Comparison of ENCODE assay signal across 16 cellular contexts in the genomic region with DNA sequence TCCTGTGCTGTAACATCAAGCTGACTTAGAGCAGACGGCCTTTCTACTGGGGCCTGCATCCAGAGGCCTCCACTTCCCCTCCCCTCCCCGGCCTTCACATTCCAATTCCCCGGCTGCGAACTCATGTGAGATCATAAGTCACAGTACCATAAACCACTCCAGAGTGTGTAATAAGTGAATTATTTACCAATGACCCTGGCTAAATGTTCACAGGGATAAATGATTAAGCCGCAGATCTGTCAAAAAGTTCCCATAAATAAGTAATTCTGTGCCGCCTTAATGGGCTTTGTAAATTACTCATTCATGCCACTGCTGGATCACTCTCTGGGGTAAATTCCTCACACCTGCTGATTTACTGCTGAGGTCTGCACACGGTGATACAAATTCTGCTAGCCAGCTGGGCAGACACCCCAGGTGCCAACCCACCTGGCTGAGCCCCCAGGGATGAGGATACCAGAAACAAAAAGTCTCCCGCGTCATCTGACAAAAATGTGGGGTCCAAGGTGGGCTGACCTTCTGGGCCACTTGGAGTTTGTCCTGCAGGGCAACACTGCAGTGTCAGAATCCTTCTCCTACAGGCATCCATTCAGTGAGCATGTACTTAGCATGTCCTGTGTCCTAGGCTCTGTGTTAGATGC. TPM values are rescaled to one million over a fixed set of nuclear protein-coding genes. Genes with fewer than 3 reads are reported as not detected.
DNase-seq lines count a peak whose midpoint lies in the region; ATAC-seq and TF ChIP-seq lines count a peak whose summit lies in the region.
"Had no signal": no experiment of that assay in that cellular context is flagged by ENCODE, and none has a peak within 500 bp of the region (broad histone marks: within the 10 kb centered on the region; RNA-seq: fewer than 3 reads in every experiment).

No MANE protein-coding gene starts in this region.

- no peaks in the 10 kb centered on the region for H3K36me3 ChIP-seq in brain microvascular endothelial cell (replicated peaks)
- H3K36me3 ChIP-seq in upper lobe of right lung = no peaks in the 10 kb centered on the region
- H3K36me3 ChIP-seq: SJCRH30 had no signal

- H3K27me3 ChIP-seq in brain microvascular endothelial cell (replicated peaks) = no peaks in the 10 kb centered on the region
- H3K27me3 ChIP-seq in upper lobe of right lung = no peaks in the 10 kb centered on the region
- H3K27me3 ChIP-seq: SJCRH30 had no signal

- H3K27ac ChIP-seq in brain microvascular endothelial cell (no peak overlapping the region), upper lobe of right lung (no peak overlapping the region)
- H3K27ac ChIP-seq: SJCRH30 had no signal

- in situ Hi-C loops in brain microvascular endothelial cell (cut with HindIII; ENCODE audit: low pct_ligation_motif_present, low sequenced_read_pairs) = loop anchor here (25.0 kb wide), 2 partner anchors 146 to 1071 kb away; no protein-coding TSS in a partner anchor

- TF ChIP-seq CTCF in brain microvascular endothelial cell (IDR thresholded peaks at IDR 0.05; ENCODE audit: low read depth, low read length, missing control alignments) (no peak), upper lobe of right lung (IDR thresholded peaks at IDR 0.05) (no peak)

- no peaks in the 10 kb centered on the region for H3K4me1 ChIP-seq in upper lobe of right lung
- H3K4me1 ChIP-seq: SJCRH30 had no signal

- no peak overlapping the region for H3K4me3 ChIP-seq in brain microvascular endothelial cell (ENCODE audit: low read depth, low read length)
- H3K4me3 ChIP-seq in upper lobe of right lung = no peak overlapping the region
- H3K4me3 ChIP-seq: SJCRH30 had no signal

- ATAC-seq in left lobe of liver (peak; percentile 82), upper lobe of right lung (peak; percentile 33)
- ATAC-seq: esophagus mucosa; stimulated activated memory B cell treated with anti-CD40 and anti-IgM and Interleukin-4, amounts not matched to agents 10 μg/mL and 1 μg/mL and 100 μg/mL, for 72 hours had no signal

- DNase-seq in HCEC 1CT = peak; percentile 88
- DNase-seq in brain microvascular endothelial cell = peak; percentile 41
- peak; percentile 60 for DNase-seq in left lobe of liver (ENCODE audit: low spot score)
- DNase-seq in upper lobe of right lung = no peak
- no peak for DNase-seq in OCI-M2 (lab: John Stamatoyannopoulos, UW; ENCODE audit: unreplicated experiment)
- DNase-seq in NCI-H146 treated with DMSO at 0.1 percent for 48 hours (lab: John Stamatoyannopoulos, UW; ENCODE audit: unreplicated experiment) = no peak
- no peak for DNase-seq in NCI-H1930 (lab: John Stamatoyannopoulos, UW)
- DNase-seq: activated CD4-positive, CD25-positive, alpha-beta regulatory T cell; DMS79 treated with DMSO at 0.1 percent for 48 hours; immature natural killer cell; NCI-H1092; NCI-H526; nucleus accumbens; SJCRH30 had no signal

- H3K9me3 ChIP-seq in upper lobe of right lung = no peaks in the 10 kb centered on the region
- H3K9me3 ChIP-seq: SJCRH30 had no signal

- intact Hi-C loops in upper lobe of right lung (cut with DNase I) = no loop called here

RNA-seq across cellular contexts. Expression of gene KIRREL1, which starts 27.3 kb away (rescaled TPM):
- 2.2 TPM for total RNA-seq in left lobe of liver
- 40.8 TPM for total RNA-seq in upper lobe of right lung

Comparison
In these comparisons a context has a peak if more than half of its experiments do, and no peak if none do; other contexts are left out.
1. DNase-seq: peak in HCEC 1CT (single experiment), brain microvascular endothelial cell (single experiment) and left lobe of liver (single experiment); none in upper lobe of right lung (single experiment), OCI-M2 (single experiment), NCI-H146 treated with DMSO at 0.1 percent for 48 hours (single experiment) and NCI-H1930 (0 of 2).
2. RNA of gene KIRREL1, which starts 27.3 kb away (total RNA-seq): 40.8 TPM in upper lobe of right lung (single experiment); 2.2 TPM in left lobe of liver (single experiment); every median in the first group is over 10 times any median in the second.